ENCODE assay signal across 8 cellular contexts in the genomic region with DNA sequence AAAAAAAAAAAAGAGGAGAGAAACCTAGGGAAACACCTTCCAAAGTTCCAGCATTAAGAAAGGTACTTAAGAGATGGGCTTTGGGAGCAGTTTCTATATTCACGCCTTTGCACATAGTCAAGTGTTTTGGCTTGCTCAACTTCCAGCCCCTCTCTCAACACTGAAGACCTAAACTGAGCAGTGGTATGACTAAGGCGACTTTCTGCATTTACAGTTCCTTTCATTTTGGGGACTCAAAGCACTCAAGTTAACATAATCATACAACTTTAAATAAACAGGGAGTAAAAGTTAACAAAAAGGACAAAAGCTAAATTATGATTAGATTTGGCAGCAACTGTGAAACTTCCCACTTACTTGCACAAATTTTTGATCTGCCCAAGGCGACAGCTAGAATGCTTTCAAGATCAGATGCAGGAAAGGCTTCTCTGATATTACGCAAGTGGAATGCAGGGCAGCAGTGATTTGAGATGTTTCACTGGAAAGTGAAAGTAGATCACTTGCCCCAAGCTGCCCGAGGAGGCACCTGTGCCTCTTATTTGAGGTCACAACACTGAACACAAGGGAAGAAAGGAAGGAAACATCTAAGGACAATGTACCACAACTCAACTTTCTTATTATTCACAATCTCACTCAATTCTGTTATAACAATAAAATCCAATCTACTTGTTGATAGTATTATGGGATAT.
DNase-seq lines count a peak whose midpoint lies in the region; ATAC-seq, FAIRE-seq and TF ChIP-seq lines count a peak whose summit lies in the region.

No MANE protein-coding gene starts in this region.

- no peaks in the 10 kb centered on the region for H3K9me3 ChIP-seq in esophagus squamous epithelium

- peaks cover 0 to 10% (median 0%) of the 10 kb centered on the region in 3 donors for H3K4me1 ChIP-seq in esophagus squamous epithelium

- no peaks in the 10 kb centered on the region for H3K36me3 ChIP-seq in esophagus squamous epithelium

- H3K9me3 Mint-ChIP-seq in T-helper 2 cell treated with Interferon-gamma antibody and Interleukin-4, amounts not matched to agents 5 μg/mL and 100 μg/mL, for 36 hours: no peaks in the 10 kb centered on the region

- H3K4me1 Mint-ChIP-seq in T-helper 2 cell treated with Interferon-gamma antibody and Interleukin-4, amounts not matched to agents 5 μg/mL and 100 μg/mL, for 36 hours (ENCODE audit: low read depth): peaks cover 13% of the 10 kb centered on the region

- peak; percentile 87 for FAIRE-seq in urothelium cell line (lab: Jason Lieb, UNC)

- no peak for TF ChIP-seq POLR2A in esophagus squamous epithelium (IDR thresholded peaks at IDR 0.05)

- H3K27me3 ChIP-seq in esophagus squamous epithelium: peaks cover 0 to 8% (median 0%) of the 10 kb centered on the region in 4 donors

- no peak for TF ChIP-seq CTCF in esophagus squamous epithelium (IDR thresholded peaks at IDR 0.05)

- peak overlapping the region in 1 of 4 donors; percentile 13 for H3K4me3 ChIP-seq in esophagus squamous epithelium

- peak overlapping the region; percentile 10 for H3K4me3 Mint-ChIP-seq in T-helper 2 cell treated with Interferon-gamma antibody and Interleukin-4, amounts not matched to agents 5 μg/mL and 100 μg/mL, for 36 hours

- ATAC-seq in left ventricle myocardium superior (no peak), HG02884 (IDR thresholded peaks at IDR 0.05; ENCODE audit: unreplicated experiment) (no peak)

- intact Hi-C loops in esophagus squamous epithelium (cut with DNase I): loop anchor here (10.0 kb wide), 2 partner anchors 290 to 770 kb away; no protein-coding TSS in a partner anchor
- intact Hi-C loops in left ventricle myocardium superior (cut with micrococcal nuclease): no loop called here

- peaks cover 46% of the 10 kb centered on the region for H3K27me3 Mint-ChIP-seq in T-helper 2 cell treated with Interferon-gamma antibody and Interleukin-4, amounts not matched to agents 5 μg/mL and 100 μg/mL, for 36 hours (ENCODE audit: low read depth)

- no peaks in the 10 kb centered on the region for H3K36me3 Mint-ChIP-seq in T-helper 2 cell treated with Interferon-gamma antibody and Interleukin-4, amounts not matched to agents 5 μg/mL and 100 μg/mL, for 36 hours (ENCODE audit: low read depth)

- WGBS in esophagus squamous epithelium, 2 donors: 19 to 38% methylated on average over 5 of the region's 5 CpGs

- no peak overlapping the region for H3K27ac Mint-ChIP-seq in T-helper 2 cell treated with Interferon-gamma antibody and Interleukin-4, amounts not matched to agents 5 μg/mL and 100 μg/mL, for 36 hours

- peak in 2 of 3 donors; percentile 2 to 13 for DNase-seq in stimulated activated CD4-positive, alpha-beta T cell treated with anti-CD3 and anti-CD28 coated beads, Interleukin-12 subunit alpha, Interleukin-12 subunit beta, amount 100 ng/mL, for 48 hours (ENCODE audit: low read depth in 2 of 3, low spot score in 1 of 3)
- DNase-seq in stimulated activated CD4-positive, alpha-beta T cell treated with anti-CD3 and anti-CD28 coated beads, Interleukin-2, amount 100 ng/mL, for 48 hours: no peak
- no peak for DNase-seq in T-helper 2 cell treated with Interferon-gamma antibody and Interleukin-4, amounts not matched to agents 5 μg/mL and 100 μg/mL, for 36 hours (ENCODE audit: low spot score)
- DNase-seq in glomerular visceral epithelial cell (ENCODE audit: extremely low spot score) (peak; percentile 52), urothelium cell line (ENCODE audit: low spot score) (peak; percentile 49), esophagus squamous epithelium (lab: John Stamatoyannopoulos, UW) (no peak), left ventricle myocardium superior (no peak)

- peak overlapping the region in 2 of 4 donors; percentile 4 to 19 for H3K27ac ChIP-seq in esophagus squamous epithelium

Comparison
In these comparisons a context has a peak if more than half of its experiments do, and no peak if none do; other contexts are left out.
1. DNase-seq: peak in stimulated activated CD4-positive, alpha-beta T cell treated with anti-CD3 and anti-CD28 coated beads, Interleukin-12 subunit alpha, Interleukin-12 subunit beta, amount 100 ng/mL, for 48 hours (2 of 3), glomerular visceral epithelial cell (single experiment) and urothelium cell line (single experiment); none in stimulated activated CD4-positive, alpha-beta T cell treated with anti-CD3 and anti-CD28 coated beads, Interleukin-2, amount 100 ng/mL, for 48 hours (0 of 2), T-helper 2 cell treated with Interferon-gamma antibody and Interleukin-4, amounts not matched to agents 5 μg/mL and 100 μg/mL, for 36 hours (single experiment), esophagus squamous epithelium (single experiment) and left ventricle myocardium superior (single experiment).